In the genomic region with DNA sequence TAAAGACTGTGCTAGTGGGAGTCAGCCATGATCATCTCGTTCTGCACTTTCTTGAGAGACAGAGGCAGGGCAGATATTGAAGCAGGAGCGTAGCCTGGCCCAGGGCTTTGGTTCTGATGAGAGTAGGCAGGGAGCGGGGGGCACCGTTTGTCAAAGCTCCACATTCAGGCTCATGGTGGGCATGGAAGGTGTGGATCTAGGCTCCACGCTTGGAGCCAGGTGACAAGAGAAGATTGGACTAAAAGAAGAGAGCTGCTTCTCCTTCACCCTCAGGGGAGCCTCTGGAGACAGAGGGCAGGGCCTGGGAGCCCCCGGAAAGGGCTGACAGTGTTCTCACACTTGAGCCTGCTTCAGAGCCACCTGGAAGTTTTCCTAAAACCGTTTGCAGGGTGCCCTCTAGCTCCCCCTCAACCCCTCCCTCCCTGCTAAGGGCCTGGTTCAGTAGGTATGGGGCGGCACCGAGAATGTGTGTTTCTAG, we compare ENCODE assay signal across 18 cellular contexts. TPM values are rescaled to one million over a fixed set of nuclear protein-coding genes. Genes with fewer than 3 reads are reported as not detected.
DNase-seq lines count a peak whose midpoint lies in the region; ATAC-seq and TF ChIP-seq lines count a peak whose summit lies in the region.
"Had no signal": no experiment of that assay in that cellular context is flagged by ENCODE, and none has a peak within 500 bp of the region (broad histone marks: within the 10 kb centered on the region; RNA-seq: fewer than 3 reads in every experiment).

No MANE protein-coding gene starts in this region.

- no peaks in the 10 kb centered on the region for H3K4me1 ChIP-seq in endodermal cell (ENCODE audit: control insufficient read depth, insufficient read depth, low read length)
- H3K4me1 ChIP-seq: BLaER1, Caco-2 had no signal

- WGBS in endodermal cell (ENCODE audit: insufficient coverage in 1 of 2, insufficient read length in 1 of 2), 2 experiments: 86 to 93% methylated on average over 3 to 8 of the region's 9 CpGs

- H3K27me3 ChIP-seq in endodermal cell (ENCODE audit: control insufficient read depth, insufficient read depth, low read length, poor library complexity, severe bottlenecking): no peaks in the 10 kb centered on the region
- H3K27me3 ChIP-seq: BLaER1 had no signal

- H3K4me3 Mint-ChIP-seq in activated naive CD4-positive, alpha-beta T cell treated with anti-CD3 and anti-CD28 coated beads, Interleukin-2, amount 50 U/mL, for 24 hours: no peak overlapping the region
- H3K4me3 Mint-ChIP-seq in endodermal cell: no peak overlapping the region
- H3K4me3 Mint-ChIP-seq: CD8-positive, alpha-beta memory T cell had no signal

- H3K36me3 Mint-ChIP-seq in activated naive CD4-positive, alpha-beta T cell treated with anti-CD3 and anti-CD28 coated beads, Interleukin-2, amount 50 U/mL, for 24 hours: no peaks in the 10 kb centered on the region
- H3K36me3 Mint-ChIP-seq in endodermal cell (ENCODE audit: low read depth): no peaks in the 10 kb centered on the region

- no peak for DNase-seq in activated naive CD4-positive, alpha-beta T cell treated with anti-CD3 and anti-CD28 coated beads, Interleukin-2, amount 50 U/mL, for 16 hours
- DNase-seq in endodermal cell: no peak
- DNase-seq in mesenteric fat pad (ENCODE audit: low spot score): peak; percentile 49
- DNase-seq in NK-92 treated with Interleukin-12 subunit alpha and Interleukin-12 subunit beta, amount 100 ng/mL, for 24 hours (lab: John Stamatoyannopoulos, UW): no peak
- no peak for DNase-seq in NCI-H1417 (lab: John Stamatoyannopoulos, UW)
- DNase-seq: AML-193; Caco-2; CD8-positive, alpha-beta memory T cell; DMS53; GF-D8 had no signal

- peak overlapping the region; percentile 62 for H3K27ac Mint-ChIP-seq in activated naive CD4-positive, alpha-beta T cell treated with anti-CD3 and anti-CD28 coated beads, Interleukin-2, amount 50 U/mL, for 24 hours
- H3K27ac Mint-ChIP-seq in endodermal cell: peak overlapping the region; percentile 3
- H3K27ac Mint-ChIP-seq: CD8-positive, alpha-beta memory T cell had no signal

- H3K27ac ChIP-seq in endodermal cell (ENCODE audit: low read depth, low read length): no peak overlapping the region
- H3K27ac ChIP-seq: 22Rv1, BLaER1, HL-60 had no signal

- no peak overlapping the region for H3K4me3 ChIP-seq in endodermal cell (ENCODE audit: low read length)
- H3K4me3 ChIP-seq: BLaER1 had no signal

- H3K4me1 Mint-ChIP-seq in activated naive CD4-positive, alpha-beta T cell treated with anti-CD3 and anti-CD28 coated beads, Interleukin-2, amount 50 U/mL, for 24 hours: no peaks in the 10 kb centered on the region
- H3K4me1 Mint-ChIP-seq in endodermal cell: no peaks in the 10 kb centered on the region
- H3K4me1 Mint-ChIP-seq: CD8-positive, alpha-beta memory T cell had no signal

- H3K36me3 ChIP-seq in endodermal cell (ENCODE audit: control insufficient read depth, insufficient read depth, low read length): no peaks in the 10 kb centered on the region
- H3K36me3 ChIP-seq: BLaER1 had no signal

- peaks cover 13% of the 10 kb centered on the region for H3K27me3 Mint-ChIP-seq in activated naive CD4-positive, alpha-beta T cell treated with anti-CD3 and anti-CD28 coated beads, Interleukin-2, amount 50 U/mL, for 24 hours
- no peaks in the 10 kb centered on the region for H3K27me3 Mint-ChIP-seq in endodermal cell (ENCODE audit: insufficient read depth)

- ATAC-seq in GM21717 (IDR thresholded peaks at IDR 0.05; ENCODE audit: unreplicated experiment): no peak
- ATAC-seq: HCT116 had no signal

- H3K9me3 Mint-ChIP-seq in activated naive CD4-positive, alpha-beta T cell treated with anti-CD3 and anti-CD28 coated beads, Interleukin-2, amount 50 U/mL, for 24 hours: peaks cover 5% of the 10 kb centered on the region
- H3K9me3 Mint-ChIP-seq in endodermal cell: peaks cover 6% of the 10 kb centered on the region

- H3K9me3 ChIP-seq in endodermal cell (ENCODE audit: control insufficient read depth, low read length): peaks cover 7% of the 10 kb centered on the region
- H3K9me3 ChIP-seq: Caco-2 had no signal

- TF ChIP-seq CTCF in endodermal cell (conservative IDR thresholded peaks at IDR 0.05): no peak

- H3K9ac ChIP-seq in endodermal cell (ENCODE audit: extremely low read depth, low read length, poor library complexity, severe bottlenecking): no peak overlapping the region
- H3K9ac ChIP-seq: BLaER1 had no signal

RNA-seq across cellular contexts. Expression of a gene that starts 24.7 kb away (rescaled TPM):
- total RNA-seq in endodermal cell (not detected), mesenteric fat pad (1.2 TPM)
- not detected for polyA plus RNA-seq in endodermal cell (2013, experiment 1 of 2)
- not detected for polyA plus RNA-seq in endodermal cell (2013, experiment 2 of 2)
- total RNA-seq: A673; Caco-2; CD8-positive, alpha-beta memory T cell; H1 had no signal
- polyA plus RNA-seq: CD8-positive, alpha-beta memory T cell; H1 had no signal
